Comparison of ENCODE assay signal across 11 cellular contexts in the genomic region with DNA sequence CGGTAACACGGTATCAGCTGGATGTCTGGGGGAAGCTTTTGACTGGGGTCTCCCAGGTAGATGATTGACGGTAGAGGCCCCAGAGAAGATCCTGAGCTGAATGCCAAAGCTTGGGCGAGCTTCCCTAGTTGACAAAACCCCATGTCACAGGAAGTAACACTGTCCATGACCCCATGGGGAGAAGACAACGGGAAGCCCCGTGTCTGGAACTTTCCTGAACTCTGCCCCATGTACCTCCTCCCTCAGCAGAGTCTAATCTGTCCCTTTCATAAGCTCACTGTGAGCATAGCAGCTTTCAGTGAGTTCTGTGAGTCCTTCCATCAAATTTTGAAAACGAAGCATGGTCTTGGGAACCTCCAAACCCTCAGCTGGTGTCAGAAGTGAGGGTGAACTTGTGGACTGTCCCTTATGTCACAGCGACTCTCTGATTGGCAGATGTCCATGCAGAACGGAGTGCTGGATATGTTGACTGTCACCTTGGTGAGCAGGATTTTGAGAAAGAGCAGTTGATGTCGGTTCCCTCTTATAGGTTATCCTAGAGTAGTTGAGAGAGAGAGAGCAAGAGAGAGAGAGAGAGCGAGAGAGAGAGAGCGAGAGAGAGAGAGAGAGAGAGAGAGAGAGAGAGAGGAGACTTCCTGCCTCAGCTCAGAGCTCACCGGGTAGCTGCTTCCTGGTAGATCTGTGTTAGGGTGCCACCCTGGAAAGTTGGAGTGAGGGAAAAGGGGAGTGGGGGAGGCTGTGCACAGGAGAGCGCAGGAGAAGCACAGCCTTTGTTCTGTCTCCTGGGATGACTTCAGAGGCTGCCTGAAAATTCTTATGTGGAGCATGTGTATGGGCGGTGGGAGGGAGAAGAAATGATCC. TPM values are rescaled to one million over a fixed set of nuclear protein-coding genes. Genes with fewer than 3 reads are reported as not detected.
DNase-seq lines count a peak whose midpoint lies in the region; ATAC-seq and TF ChIP-seq lines count a peak whose summit lies in the region.
"Had no signal": no experiment of that assay in that cellular context is flagged by ENCODE, and none has a peak within 500 bp of the region (broad histone marks: within the 10 kb centered on the region; RNA-seq: fewer than 3 reads in every experiment).

No MANE protein-coding gene starts in this region.

- H3K4me1 Mint-ChIP-seq in activated naive CD8-positive, alpha-beta T cell treated with anti-CD3 and anti-CD28 coated beads, Interleukin-2, amount 10 ng/mL, durations not matched to agents 7 days and 5 days: peaks cover 10% of the 10 kb centered on the region

- H3K27me3 Mint-ChIP-seq in activated naive CD8-positive, alpha-beta T cell treated with anti-CD3 and anti-CD28 coated beads, Interleukin-2, amount 10 ng/mL, durations not matched to agents 7 days and 5 days: peaks cover 6% of the 10 kb centered on the region
- H3K27me3 Mint-ChIP-seq: stimulated activated naive CD8-positive, alpha-beta T cell treated with anti-CD3 and anti-CD28 coated beads, Interleukin-15, Interleukin-2, amounts not matched to agents 100 ng/mL and 50 ng/mL, for 24 hours had no signal

- H3K36me3 Mint-ChIP-seq in activated naive CD8-positive, alpha-beta T cell treated with anti-CD3 and anti-CD28 coated beads, Interleukin-2, amount 10 ng/mL, durations not matched to agents 7 days and 5 days: no peaks in the 10 kb centered on the region

- no peaks in the 10 kb centered on the region for H3K4me1 ChIP-seq in aorta (ENCODE audit: control insufficient read depth in 1 of 2, insufficient read depth in 2 of 2, low read length in 2 of 2)

- H3K9me3 Mint-ChIP-seq in activated naive CD8-positive, alpha-beta T cell treated with anti-CD3 and anti-CD28 coated beads, Interleukin-2, amount 10 ng/mL, durations not matched to agents 7 days and 5 days: no peaks in the 10 kb centered on the region
- H3K9me3 Mint-ChIP-seq: stimulated activated naive CD8-positive, alpha-beta T cell treated with anti-CD3 and anti-CD28 coated beads, Interleukin-15, Interleukin-2, amounts not matched to agents 100 ng/mL and 50 ng/mL, for 24 hours had no signal

- 49 to 51% methylated on average over 14 to 15 of the region's 15 CpGs for WGBS in aorta, 2 donors

- no peaks in the 10 kb centered on the region for H3K9me3 ChIP-seq in aorta (ENCODE audit: control insufficient read depth, low read length)

- no peaks in the 10 kb centered on the region for H3K36me3 ChIP-seq in aorta (ENCODE audit: control insufficient read depth in 1 of 2, insufficient read depth in 2 of 2, low read length in 1 of 2)

- peak overlapping the region; percentile 7 for H3K4me3 Mint-ChIP-seq in activated naive CD8-positive, alpha-beta T cell treated with anti-CD3 and anti-CD28 coated beads, Interleukin-2, amount 10 ng/mL, durations not matched to agents 7 days and 5 days
- H3K4me3 Mint-ChIP-seq: stimulated activated naive CD8-positive, alpha-beta T cell treated with anti-CD3 and anti-CD28 coated beads, Interleukin-15, Interleukin-2, amounts not matched to agents 100 ng/mL and 50 ng/mL, for 24 hours had no signal

- peak in 4 of 6 experiments; percentile 10 to 57 (median 40) for DNase-seq in stimulated activated naive CD4-positive, alpha-beta T cell (lab: John Stamatoyannopoulos, UW)
- DNase-seq in stimulated activated naive CD4-positive, alpha-beta T cell treated with Interleukin-2 at 50 U/mL for 16 hours (lab: John Stamatoyannopoulos, UW): no peak
- no peak for DNase-seq in activated naive CD8-positive, alpha-beta T cell treated with anti-CD3 and anti-CD28 coated beads, Interleukin-2, amount 10 ng/mL, durations not matched to agents 7 days and 5 days
- DNase-seq in left lobe of liver (ENCODE audit: low spot score): no peak
- peak; percentile 11 to 32 for DNase-seq in aorta
- DNase-seq in foreskin melanocyte: no peak
- DNase-seq in DMS79 (lab: John Stamatoyannopoulos, UW): no peak
- DNase-seq in foreskin fibroblast: no peak
- DNase-seq: activated CD8-positive, alpha-beta memory T cell treated with anti-CD3 and anti-CD28 coated beads, Interleukin-2, amount 50 U/mL, for 4 hours; GOT3 had no signal

- peak overlapping the region; percentile 72 for H3K27ac Mint-ChIP-seq in activated naive CD8-positive, alpha-beta T cell treated with anti-CD3 and anti-CD28 coated beads, Interleukin-2, amount 10 ng/mL, durations not matched to agents 7 days and 5 days
- H3K27ac Mint-ChIP-seq: stimulated activated naive CD8-positive, alpha-beta T cell treated with anti-CD3 and anti-CD28 coated beads, Interleukin-15, Interleukin-2, amounts not matched to agents 100 ng/mL and 50 ng/mL, for 24 hours had no signal

- POLR2A ChIA-PET in activated naive CD8-positive, alpha-beta T cell treated with anti-CD3 and anti-CD28 coated beads, Interleukin-2, amount 10 ng/mL, durations not matched to agents 7 days and 5 days (lab: Charles Lee): interaction anchor here (0.6 to 1.5 kb wide), 6 partner anchors 8 to 1136 kb away, joined by 3 to 5 read pairs (median 3); a partner anchor contains a TSS

- TF ChIP-seq CTCF in foreskin fibroblast (IDR thresholded peaks at IDR 0.05; ENCODE audit: low read depth, low read length): no peak

- H3K4me3 ChIP-seq in aorta (ENCODE audit: low read length in 2 of 2): no peak overlapping the region
- no peak overlapping the region for H3K4me3 ChIP-seq in foreskin fibroblast (ENCODE audit: low read depth in 1 of 2, low read length in 2 of 2)

- no peak overlapping the region for H3K27ac ChIP-seq in aorta (ENCODE audit: low read depth in 1 of 2, low read length in 2 of 2)

- H3K27me3 ChIP-seq in aorta (ENCODE audit: control insufficient read depth in 1 of 2, insufficient read depth in 2 of 2, low read length in 1 of 2): no peaks in the 10 kb centered on the region

- ATAC-seq in activated naive CD8-positive, alpha-beta T cell treated with anti-CD3 and anti-CD28 coated beads, Interleukin-2, amount 10 ng/mL, durations not matched to agents 7 days and 5 days (ENCODE audit: low read depth): peak; percentile 59
- ATAC-seq in left lobe of liver (peak; percentile 59), aorta (ENCODE audit: low FRiP score) (no peak)

- intact Hi-C loops in aorta (cut with DNase I): no loop called here

RNA-seq across cellular contexts. Expression of a gene that starts 29.9 kb away (rescaled TPM):
- 1 to 10 TPM; 1.5 to 2.3 TPM for total RNA-seq in activated naive CD8-positive, alpha-beta T cell treated with anti-CD3 and anti-CD28 coated beads, Interleukin-2, amount 10 ng/mL, durations not matched to agents 7 days and 5 days
- total RNA-seq in left lobe of liver: 0.70 TPM
- total RNA-seq in aorta: 1 to 10 TPM; 1.6 to 2.6 TPM
- polyA plus RNA-seq in aorta: under 1 TPM; 0.28 to 0.38 TPM

Comparison
In these comparisons a context has a peak if more than half of its experiments do, and no peak if none do; other contexts are left out.
1. DNase-seq: peak in stimulated activated naive CD4-positive, alpha-beta T cell (4 of 6) and aorta (2 of 2); none in stimulated activated naive CD4-positive, alpha-beta T cell treated with Interleukin-2 at 50 U/mL for 16 hours (single experiment), activated naive CD8-positive, alpha-beta T cell treated with anti-CD3 and anti-CD28 coated beads, Interleukin-2, amount 10 ng/mL, durations not matched to agents 7 days and 5 days (single experiment), left lobe of liver (single experiment), foreskin melanocyte (single experiment), DMS79 (single experiment) and foreskin fibroblast (0 of 2).